In genomic region chr5:116394186-116394867, GRCh38 we compare ENCODE assay signal across 1 cellular context.
TF ChIP-seq lines count a peak whose summit lies in the region.

No MANE protein-coding gene starts in this region.

TF ChIP-seq in IMR-90, 13 proteins besides CTCF, POLR2A, EP300 and RAD21:
- TF ChIP-seq NFE2L2 (IDR thresholded peaks at IDR 0.05; ENCODE audit: low read depth, low read length) (no peak), SMC3 (IDR thresholded peaks at IDR 0.05; ENCODE audit: low read depth, low read length) (no peak), MAFK (IDR thresholded peaks at IDR 0.05; ENCODE audit: low read depth, low read length) (no peak), USF2 (IDR thresholded peaks at IDR 0.05; ENCODE audit: low read depth, low read length) (no peak), CEBPB (IDR thresholded peaks at IDR 0.05; ENCODE audit: low read depth, low read length) (no peak), MXI1 (IDR thresholded peaks at IDR 0.05; ENCODE audit: borderline replicate concordance, low read depth, low read length) (no peak), BHLHE40 (IDR thresholded peaks at IDR 0.05; ENCODE audit: low read depth, low read length) (no peak), MAZ (IDR thresholded peaks at IDR 0.05; ENCODE audit: borderline replicate concordance, low read depth, low read length) (no peak), ELK1 (IDR thresholded peaks at IDR 0.05; ENCODE audit: borderline replicate concordance, low read depth, low read length) (no peak), RCOR1 (IDR thresholded peaks at IDR 0.05; ENCODE audit: insufficient replicate concordance, low read length) (no peak), RFX5 (IDR thresholded peaks at IDR 0.05; ENCODE audit: low read depth, low read length) (no peak), CHD1 (IDR thresholded peaks at IDR 0.05; ENCODE audit: low read depth, low read length) (no peak), FOS (IDR thresholded peaks at IDR 0.05; ENCODE audit: low read depth, low read length) (no peak)
TF ChIP-seq in IMR-90: peak in this region for 0.
